ENCODE assay signal across 8 cellular contexts in genomic region chr14:81269100-81269978, GRCh38. TPM values are rescaled to one million over a fixed set of nuclear protein-coding genes. Genes with fewer than 3 reads are reported as not detected.
A peak's percentile ranks its signal among the peaks of the same experiment; 100 is the strongest.
DNase-seq lines count a peak whose midpoint lies in the region; ATAC-seq and TF ChIP-seq lines count a peak whose summit lies in the region.

No MANE protein-coding gene starts in this region.

- H3K4me2 ChIP-seq in HCT116 (ENCODE audit: low read length), result no peak overlapping the region
- H3K4me2 ChIP-seq in PC-9, result no peak overlapping the region

- H3K27me3 ChIP-seq in HCT116 (ENCODE audit: insufficient read depth, low read length), result no peaks in the 10 kb centered on the region
- no peaks in the 10 kb centered on the region for H3K27me3 ChIP-seq in PC-9 (ENCODE audit: insufficient read depth, low read depth)
- peaks cover 0 to 16% (median 0%) of the 10 kb centered on the region in 45 donors for H3K27me3 ChIP-seq in dorsolateral prefrontal cortex
- H3K27me3 ChIP-seq in aorta (ENCODE audit: control insufficient read depth in 1 of 2, insufficient read depth in 2 of 2, low read length in 1 of 2), result no peaks in the 10 kb centered on the region

- H3K79me2 ChIP-seq in HCT116 (ENCODE audit: insufficient read depth, low read length), result no peaks in the 10 kb centered on the region
- no peaks in the 10 kb centered on the region for H3K79me2 ChIP-seq in PC-9 (ENCODE audit: low read depth)

- CTCF ChIA-PET in HCT116 (lab: Charles Lee), result interaction anchor here (0.6 to 5.4 kb wide), 14 partner anchors 9 to 264 kb away, joined by 3 to 93 read pairs (median 4); partner anchors contain the start of gene SEL1L
- CTCF ChIA-PET in PC-9 (lab: Charles Lee), result interaction anchor here (0.7 to 1.1 kb wide), 2 partner anchors 184 kb away, joined by 3 to 5 read pairs; no protein-coding TSS in a partner anchor

- WGBS in aorta, 2 donors, result 32 to 33% methylated on average over 7 of the region's 7 CpGs

- peak; percentile 62 to 87 (median 75) for TF ChIP-seq CTCF in HCT116 (IDR thresholded peaks at IDR 0.05 in 2 of 3, conservative IDR thresholded peaks at IDR 0.05 in 1 of 3; ENCODE audit: borderline replicate concordance in 1 of 3, insufficient read depth in 1 of 3, low read depth in 2 of 3, low read length in 2 of 3)
- TF ChIP-seq CTCF in PC-9 (conservative IDR thresholded peaks at IDR 0.05), result peak; percentile 83
- TF ChIP-seq CTCF in dorsolateral prefrontal cortex (IDR thresholded peaks at IDR 0.05 in 54 of 56, conservative IDR thresholded peaks at IDR 0.05 in 2 of 56; ENCODE audit: low read depth in 1 of 56, partially characterized antibody in 56 of 56), result peak; percentile 68 to 97 (median 86)

- intact Hi-C loops in HCT116 (cut with micrococcal nuclease) (loop anchor here (1.0 kb wide), 2 partner anchors 184 to 195 kb away; no protein-coding TSS in a partner anchor), PC-9 (cut with micrococcal nuclease; ENCODE audit: unreplicated experiment) (loop anchor here (1.0 kb wide), 1 partner anchor 184 kb away; no protein-coding TSS in a partner anchor), dorsolateral prefrontal cortex (cut with DNase I) (loop anchor here in 1 of 2 donors (2.0 to 5.0 kb wide), 2 partner anchors 183 to 195 kb away; no protein-coding TSS in a partner anchor), aorta (cut with DNase I) (loop anchor here (2.0 to 5.0 kb wide), 2 partner anchors 183 to 193 kb away; no protein-coding TSS in a partner anchor)

- H3K4me3 ChIP-seq in HCT116 (replicated peaks in 1 of 2; ENCODE audit: low read depth in 1 of 2, low read length in 2 of 2), result no peak overlapping the region
- no peak overlapping the region for H3K4me3 ChIP-seq in PC-9
- H3K4me3 ChIP-seq in dorsolateral prefrontal cortex, result no peak overlapping the region
- no peak overlapping the region for H3K4me3 ChIP-seq in aorta (ENCODE audit: low read length in 2 of 2)

- H3K9me2 ChIP-seq in HCT116 (ENCODE audit: insufficient read depth), result no peaks in the 10 kb centered on the region
- H3K9me2 ChIP-seq in PC-9 (ENCODE audit: insufficient read depth), result no peaks in the 10 kb centered on the region

- DNase-seq in A172 (ENCODE audit: low spot score) (peak; percentile 62), GM04503 (ENCODE audit: low read depth) (peak; percentile 22), HCT116 (ENCODE audit: low read depth, low spot score) (peak; percentile 56), M059J (ENCODE audit: low read depth) (peak; percentile 62), PC-9 (peak; percentile 11 to 53), dorsolateral prefrontal cortex (peak in 1 of 10 donors; percentile 7), medulla oblongata (ENCODE audit: extremely low spot score) (peak; percentile 85), aorta (no peak)

- RAD21 ChIA-PET in HCT116 (lab: Charles Lee; ENCODE audit: low non-redundant PET in 1 of 2, low total read pairs in 2 of 2, uncharacterized antibody in 2 of 2, unreplicated experiment in 2 of 2), result interaction anchor here (1.2 to 2.3 kb wide), 4 partner anchors 184 to 195 kb away, joined by 3 to 24 read pairs (median 9); no protein-coding TSS in a partner anchor

- H3K27ac ChIP-seq in HCT116 (ENCODE audit: low read depth, low read length) (no peak overlapping the region), PC-9 (no peak overlapping the region), dorsolateral prefrontal cortex (peak overlapping the region in 3 of 59 donors; percentile 16 to 17 (median 16)), aorta (ENCODE audit: low read depth in 1 of 2, low read length in 2 of 2) (no peak overlapping the region)

- H4K20me1 ChIP-seq in HCT116 (ENCODE audit: insufficient read depth), result no peaks in the 10 kb centered on the region
- H4K20me1 ChIP-seq in PC-9 (ENCODE audit: insufficient read depth), result no peaks in the 10 kb centered on the region

- H3K36me3 ChIP-seq in HCT116 (ENCODE audit: control insufficient read depth in 1 of 2, insufficient read depth in 2 of 2, low read length in 2 of 2), result no peaks in the 10 kb centered on the region
- H3K36me3 ChIP-seq in PC-9 (ENCODE audit: low read depth), result no peaks in the 10 kb centered on the region
- H3K36me3 ChIP-seq in aorta (ENCODE audit: control insufficient read depth in 1 of 2, insufficient read depth in 2 of 2, low read length in 1 of 2), result no peaks in the 10 kb centered on the region

- ATAC-seq in HCT116, result peak; percentile 92
- ATAC-seq in aorta (ENCODE audit: low FRiP score), result peak; percentile 84

- no TSS peak for BruUV-seq in HCT116 (replicated peaks; lab: Mats Ljungman, UMichigan)
- BruUV-seq in PC-9 (replicated peaks; lab: Mats Ljungman, UMichigan), result no TSS peak

- no peak for TF ChIP-seq POLR2A in HCT116 (IDR thresholded peaks at IDR 0.05; ENCODE audit: borderline replicate concordance, extremely low read depth, insufficient read depth, insufficient read length)

- H3K9me3 ChIP-seq in HCT116 (ENCODE audit: control insufficient read depth in 1 of 2, insufficient read depth in 1 of 2, low read depth in 1 of 2, low read length in 2 of 2) (no peaks in the 10 kb centered on the region), PC-9 (ENCODE audit: insufficient read depth, low read depth) (no peaks in the 10 kb centered on the region), aorta (ENCODE audit: control insufficient read depth, low read length) (no peaks in the 10 kb centered on the region)

- no peak overlapping the region for H3K9ac ChIP-seq in HCT116 (ENCODE audit: low read length)

- H3K4me1 ChIP-seq in HCT116 (ENCODE audit: control insufficient read depth in 1 of 2, insufficient read depth in 2 of 2, low read length in 2 of 2), result peaks cover 0 to 5% of the 10 kb centered on the region in 2 experiments; a peak in 1 of 4 replicates
- H3K4me1 ChIP-seq in PC-9 (replicated peaks; ENCODE audit: insufficient read depth), result peaks cover 10% of the 10 kb centered on the region
- H3K4me1 ChIP-seq in aorta (ENCODE audit: control insufficient read depth in 1 of 2, insufficient read depth in 2 of 2, low read length in 2 of 2), result no peaks in the 10 kb centered on the region

- H2AFZ ChIP-seq in HCT116 (ENCODE audit: low read depth, low read length, poor library complexity, severe bottlenecking), result no peak overlapping the region
- no peak overlapping the region for H2AFZ ChIP-seq in PC-9

- peak; percentile 87 for TF ChIP-seq RAD21 in HCT116 (IDR thresholded peaks at IDR 0.05; ENCODE audit: low read depth)

- POLR2A ChIA-PET in HCT116 (lab: Charles Lee), result interaction anchor here (2.0 kb wide), 1 partner anchor 184 kb away, joined by 6 read pairs; no protein-coding TSS in a partner anchor
- POLR2A ChIA-PET in PC-9 (lab: Charles Lee; ENCODE audit: unreplicated experiment), result no interaction called here

- no peaks in the 10 kb centered on the region for H3F3A ChIP-seq in PC-9 (ENCODE audit: insufficient read depth, low read depth)

TF ChIP-seq in HCT116, 20 proteins besides CTCF, POLR2A, EP300 and RAD21 (continues in another document):
- TF ChIP-seq ZFX (IDR thresholded peaks at IDR 0.05) (no peak), REST (IDR thresholded peaks at IDR 0.05; ENCODE audit: low read depth) (no peak), SP1 (IDR thresholded peaks at IDR 0.05; ENCODE audit: low read depth) (no peak), FOSL1 (IDR thresholded peaks at IDR 0.05; ENCODE audit: low read depth) (no peak), EZH2 (IDR thresholded peaks at IDR 0.05) (no peak), POLR2AphosphoS5 (IDR thresholded peaks at IDR 0.05; ENCODE audit: low read depth, low read length) (no peak), YY1 (IDR thresholded peaks at IDR 0.05; ENCODE audit: extremely low read depth, insufficient replicate concordance, low read depth, low read length) (no peak), TCF7L2 (IDR thresholded peaks at IDR 0.05; ENCODE audit: borderline replicate concordance, extremely low read depth, insufficient read depth, insufficient read length) (no peak), JUND (IDR thresholded peaks at IDR 0.05) (no peak), CEBPB (IDR thresholded peaks at IDR 0.05; ENCODE audit: low read depth) (no peak), MAX (IDR thresholded peaks at IDR 0.05) (no peak)

RNA-seq across cellular contexts. Expression of gene GTF2A1, which starts 48.6 kb away (rescaled TPM):
- total RNA-seq in A172 (2014; rRNA removed; shearing (Covaris generic)), result 15.3 and 16.0 TPM in 2 replicates
- total RNA-seq in HCT116 (2021; ENCODE audit: unreplicated experiment) (39.7 TPM), PC-9 (2021) (6.7 and 13.9 TPM in 2 replicates), dorsolateral prefrontal cortex (10 to 100 TPM; 28.5 to 73.1 (median 53.1) TPM), aorta (10 to 100 TPM; 32.1 to 33.4 TPM)
- polyA plus RNA-seq in HCT116 (2012), result 19.4 and 21.6 TPM in 2 replicates
- total RNA-seq in M059J (2014; rRNA removed; shearing (Covaris generic)), result 11.7 and 15.1 TPM in 2 replicates
- 10 to 100 TPM in 1 of 2 donors, 1 to 10 TPM in 1; 8.5 to 10.7 TPM for polyA plus RNA-seq in aorta

Comparison
In these comparisons a context has a peak if more than half of its experiments do, and no peak if none do; other contexts are left out.
1. DNase-seq: peak in A172 (single experiment), GM04503 (single experiment), HCT116 (single experiment), M059J (single experiment), PC-9 (2 of 2) and medulla oblongata (single experiment); none in aorta (0 of 2).
2. Peak in every context shown above with its lines, with median percentiles within 50 percentile points of each other: CTCF ChIP-seq.